In genomic region chrX:154473683-154474082, GRCh38 we compare ENCODE assay signal across 24 cellular contexts.
"Had no signal": no experiment of that assay in that cellular context is flagged by ENCODE, and none has a peak within 500 bp of the region (broad histone marks: within the 10 kb centered on the region; RNA-seq: fewer than 3 reads in every experiment).

No MANE protein-coding gene starts in this region.

- H3K27me3 Mint-ChIP-seq: activated CD4-positive, alpha-beta T cell treated with anti-CD3 and anti-CD28 coated beads, Interleukin-2, amount 10 ng/mL, durations not matched to agents 7 days and 5 days; activated naive CD8-positive, alpha-beta T cell treated with anti-CD3 and anti-CD28 coated beads, Interleukin-2, amount 50 U/mL, for 24 hours; activated T-helper 17 cell treated with anti-CD3 and anti-CD28 coated beads, Interleukin-2, amount 50 U/mL, for 72 hours had no signal

- H3K9me3 ChIP-seq: ascending aorta, body of pancreas had no signal

- H3K9me3 Mint-ChIP-seq: activated CD4-positive, alpha-beta T cell treated with anti-CD3 and anti-CD28 coated beads, Interleukin-2, amount 10 ng/mL, durations not matched to agents 7 days and 5 days; activated naive CD4-positive, alpha-beta T cell treated with anti-CD3 and anti-CD28 coated beads, Interleukin-2, amount 50 U/mL, for 72 hours; activated naive CD8-positive, alpha-beta T cell treated with anti-CD3 and anti-CD28 coated beads, Interleukin-2, amount 50 U/mL, for 24 hours; activated T-helper 17 cell treated with anti-CD3 and anti-CD28 coated beads, Interleukin-2, amount 50 U/mL, for 72 hours had no signal

- H3K36me3 Mint-ChIP-seq: activated naive CD4-positive, alpha-beta T cell treated with anti-CD3 and anti-CD28 coated beads, Interleukin-2, amount 50 U/mL, for 72 hours had no signal

- H3K4me3 Mint-ChIP-seq: activated CD4-positive, alpha-beta T cell treated with anti-CD3 and anti-CD28 coated beads, Interleukin-2, amount 10 ng/mL, durations not matched to agents 7 days and 5 days; activated naive CD8-positive, alpha-beta T cell treated with anti-CD3 and anti-CD28 coated beads, Interleukin-2, amount 50 U/mL, for 24 hours; activated T-helper 17 cell treated with anti-CD3 and anti-CD28 coated beads, Interleukin-2, amount 50 U/mL, for 72 hours had no signal

- H3K4me1 Mint-ChIP-seq: activated T-helper 17 cell treated with anti-CD3 and anti-CD28 coated beads, Interleukin-2, amount 50 U/mL, for 72 hours had no signal

- DNase-seq: activated CD4-positive, alpha-beta T cell treated with anti-CD3 and anti-CD28 coated beads, Interleukin-2, amount 10 ng/mL, durations not matched to agents 7 days and 5 days; activated CD4-positive, CD25-positive, alpha-beta regulatory T cell; activated gamma-delta T cell; activated naive CD8-positive, alpha-beta T cell treated with anti-CD3 and anti-CD28 coated beads, Interleukin-2, amount 50 U/mL, for 24 hours; activated T-cell treated with anti-CD3 and anti-CD28 coated beads for 4 hours; activated T-cell treated with anti-CD3 and anti-CD28 coated beads, Interleukin-2, amount 50 U/mL, for 48 hours; amniotic stem cell; body of pancreas; central memory CD4-positive, alpha-beta T cell; NCI-H1092 treated with DMSO at 0.1 percent for 48 hours; NCI-H1417 treated with DMSO at 0.1 percent for 48 hours; NCI-H1694; NCI-H2029; NCI-H2107; NCI-H510A treated with DMSO at 0.1 percent for 48 hours; NCI-H69; PC-3; SIG-M5; T-helper 2 cell; T1000 had no signal

- ATAC-seq: activated naive CD4-positive, alpha-beta T cell treated with anti-CD3 and anti-CD28 coated beads, Interleukin-2, amount 50 U/mL, for 72 hours; activated naive CD8-positive, alpha-beta T cell treated with anti-CD3 and anti-CD28 coated beads, Interleukin-2, amount 50 U/mL, for 24 hours; activated T-helper 17 cell treated with anti-CD3 and anti-CD28 coated beads, Interleukin-2, amount 50 U/mL, for 72 hours; body of pancreas; HepG2; PC-3 had no signal

- H3K27ac Mint-ChIP-seq: activated CD4-positive, alpha-beta T cell treated with anti-CD3 and anti-CD28 coated beads, Interleukin-2, amount 10 ng/mL, durations not matched to agents 7 days and 5 days; activated naive CD4-positive, alpha-beta T cell treated with anti-CD3 and anti-CD28 coated beads, Interleukin-2, amount 50 U/mL, for 72 hours; activated naive CD8-positive, alpha-beta T cell treated with anti-CD3 and anti-CD28 coated beads, Interleukin-2, amount 50 U/mL, for 24 hours; activated T-helper 17 cell treated with anti-CD3 and anti-CD28 coated beads, Interleukin-2, amount 50 U/mL, for 72 hours had no signal
